Comparison of ENCODE assay signal across 29 cellular contexts in the genomic region with DNA sequence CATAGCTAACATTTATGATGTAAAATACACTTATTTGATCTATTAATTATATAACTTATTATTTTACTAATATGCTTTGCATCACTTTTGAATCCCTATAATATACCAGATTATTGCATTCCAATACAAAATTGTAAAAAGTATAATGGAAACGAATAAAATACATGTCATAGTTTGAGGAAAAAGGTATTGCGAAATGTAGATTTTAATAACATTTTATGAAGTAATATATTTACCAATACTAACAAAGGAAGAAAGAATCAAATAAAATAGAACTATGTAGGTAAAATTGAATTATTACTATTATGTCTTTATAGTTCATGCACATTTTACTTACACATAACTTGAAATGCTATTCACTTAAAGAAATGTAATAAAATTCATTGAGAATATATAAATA.
"Had no signal": no experiment of that assay in that cellular context is flagged by ENCODE, and none has a peak within 500 bp of the region (broad histone marks: within the 10 kb centered on the region; RNA-seq: fewer than 3 reads in every experiment).

No MANE protein-coding gene starts in this region.

- H2AFZ ChIP-seq: neural progenitor cell had no signal

- FAIRE-seq: islet of Langerhans, urothelium cell line had no signal

- H3K9me3 Mint-ChIP-seq: mesothelial cell of epicardium, nephron progenitor cell, neural progenitor cell had no signal

- H3K4me1 ChIP-seq: left ventricle myocardium inferior, neural progenitor cell, right atrium auricular region, suprapubic skin, tibial artery, upper lobe of right lung had no signal

- H3K9ac ChIP-seq: neural progenitor cell had no signal

- H3K27me3 Mint-ChIP-seq: naive B cell; progenitor cell of endocrine pancreas; stimulated activated naive CD8-positive, alpha-beta T cell treated with anti-CD3 and anti-CD28 coated beads, Interleukin-15, Interleukin-2, amounts not matched to agents 100 ng/mL and 50 ng/mL, for 24 hours had no signal

- H3K36me3 Mint-ChIP-seq: mesothelial cell of epicardium, naive B cell, natural killer cell, neural progenitor cell had no signal

- H3K27ac Mint-ChIP-seq: immature natural killer cell; mesothelial cell of epicardium; naive B cell; natural killer cell; nephron progenitor cell; neural progenitor cell; progenitor cell of endocrine pancreas; stimulated activated naive CD8-positive, alpha-beta T cell treated with anti-CD3 and anti-CD28 coated beads, Interleukin-15, Interleukin-2, amounts not matched to agents 100 ng/mL and 50 ng/mL, for 24 hours had no signal

- H3K4me3 Mint-ChIP-seq: immature natural killer cell; mesothelial cell of epicardium; naive B cell; natural killer cell; nephron progenitor cell; neural progenitor cell; stimulated activated naive CD8-positive, alpha-beta T cell treated with anti-CD3 and anti-CD28 coated beads, Interleukin-15, Interleukin-2, amounts not matched to agents 100 ng/mL and 50 ng/mL, for 24 hours had no signal

- H3K4me3 ChIP-seq: left ventricle myocardium inferior, lung, neural progenitor cell, right atrium auricular region, skin epidermis, suprapubic skin, thoracic aorta, tibial artery, upper lobe of right lung had no signal

- DNase-seq: hypothalamus; immature natural killer cell; left ventricle myocardium inferior; mesendoderm; naive B cell; natural killer cell; nephron progenitor cell; occipital lobe; stimulated activated CD4-positive, alpha-beta T cell treated with anti-CD3 and anti-CD28 coated beads, Interleukin-12 subunit alpha, Interleukin-12 subunit beta, amount 100 ng/mL, for 4 hours; stimulated activated CD4-positive, alpha-beta T cell treated with anti-CD3 and anti-CD28 coated beads, Interleukin-15, amount 100 ng/mL, for 24 hours; stimulated activated CD4-positive, alpha-beta T cell treated with anti-CD3 and anti-CD28 coated beads, Interleukin-2, amount 100 ng/mL, for 24 hours; stimulated activated CD4-positive, alpha-beta T cell treated with anti-CD3 and anti-CD28 coated beads, Interleukin-4, amount 100 ng/mL, for 1 hour; stimulated activated naive CD4-positive, alpha-beta T cell; tibial artery; trophoblast cell; upper lobe of right lung had no signal

- H3K27me3 ChIP-seq: neural progenitor cell, neutrophil, right atrium auricular region, suprapubic skin, tibial artery, upper lobe of right lung had no signal

- H3K9me3 ChIP-seq: left ventricle myocardium inferior, neutrophil, right atrium auricular region, suprapubic skin, thoracic aorta, tibial artery, upper lobe of right lung had no signal

- ATAC-seq: natural killer cell, sciatic nerve, upper lobe of right lung had no signal

- H3K4me2 ChIP-seq: neural progenitor cell had no signal

- H3K36me3 ChIP-seq: left ventricle myocardium inferior, neural progenitor cell, neutrophil, right atrium auricular region, suprapubic skin, thoracic aorta, tibial artery, upper lobe of right lung had no signal

- H3K27ac ChIP-seq: left ventricle myocardium inferior, neural progenitor cell, neutrophil, right atrium auricular region, skin epidermis, suprapubic skin, thoracic aorta, tibial artery, upper lobe of right lung had no signal

- H3K4me1 Mint-ChIP-seq: immature natural killer cell, naive B cell, natural killer cell, nephron progenitor cell, neural progenitor cell had no signal
